ENCODE assay signal across 34 cellular contexts in the genomic region with DNA sequence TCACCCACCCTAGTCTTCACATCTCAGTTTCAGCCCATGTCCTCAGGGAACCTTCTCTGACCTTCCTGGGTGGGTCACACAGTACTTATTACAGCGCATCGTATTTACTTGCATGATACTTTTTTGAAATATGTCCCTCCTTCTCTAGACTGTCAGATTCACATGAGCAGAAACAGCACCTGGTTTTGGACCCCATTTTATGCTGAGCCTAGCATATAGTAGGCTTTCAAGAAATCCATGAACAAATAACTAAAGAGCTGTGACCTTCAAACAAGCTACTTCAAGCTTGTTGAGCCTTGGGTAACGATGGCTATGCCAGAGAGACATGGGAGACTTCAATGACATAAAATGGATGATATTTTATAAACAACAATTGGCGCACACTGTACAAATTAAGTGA.
DNase-seq lines count a peak whose midpoint lies in the region; ATAC-seq, FAIRE-seq and TF ChIP-seq lines count a peak whose summit lies in the region.
"Had no signal": no experiment of that assay in that cellular context is flagged by ENCODE, and none has a peak within 500 bp of the region (broad histone marks: within the 10 kb centered on the region; RNA-seq: fewer than 3 reads in every experiment).

No MANE protein-coding gene starts in this region.

- CTCF ChIA-PET in HepG2 (lab: Yijun Ruan, JAX; ENCODE audit: low intra/inter-chr PET ratio, low total read pairs), result no interaction called here
- CTCF ChIA-PET in A549 (lab: Yijun Ruan, JAX), result no interaction called here

- no peaks in the 10 kb centered on the region for H3K9me2 ChIP-seq in GM23338 (ENCODE audit: insufficient read depth)

- H3K4me1 ChIP-seq in HepG2 (ENCODE audit: insufficient read depth, low read length) (no peaks in the 10 kb centered on the region), right lobe of liver (no peaks in the 10 kb centered on the region), A549 (no peaks in the 10 kb centered on the region), GM23338 (ENCODE audit: insufficient read depth) (no peaks in the 10 kb centered on the region)
- H3K4me1 ChIP-seq: BE2C; BLaER1; BLaER1 treated with 17β-estradiol and CSF1 and Interleukin-3, amounts not matched to agents 10 nM and 100 nM had no signal

- H3F3A ChIP-seq in GM23338 (replicated peaks; ENCODE audit: low read depth), result no peaks in the 10 kb centered on the region

- no peaks in the 10 kb centered on the region for H3K9me3 Mint-ChIP-seq in GM23338
- H3K9me3 Mint-ChIP-seq: CD14-positive monocyte; CD4-positive, alpha-beta T cell; CD8-positive, alpha-beta T cell had no signal

- H3K4me2 ChIP-seq in HepG2 (ENCODE audit: low read depth, low read length), result no peak overlapping the region
- no peak overlapping the region for H3K4me2 ChIP-seq in A549
- H3K4me2 ChIP-seq in GM23338, result no peak overlapping the region
- H3K4me2 ChIP-seq: BLaER1; BLaER1 treated with 17β-estradiol and CSF1 and Interleukin-3, amounts not matched to agents 10 nM and 100 nM had no signal

- H3K27ac ChIP-seq in HepG2 (ENCODE audit: extremely low read length, insufficient read depth, low read length) (no peak overlapping the region), right lobe of liver (no peak overlapping the region), A549 (no peak overlapping the region), GM23338 (ENCODE audit: low read depth) (no peak overlapping the region)
- H3K27ac ChIP-seq: 22Rv1; BLaER1; BLaER1 treated with 17β-estradiol and CSF1 and Interleukin-3, amounts not matched to agents 10 nM and 100 nM; C4-2B had no signal

- FAIRE-seq in HepG2 (lab: Jason Lieb, UNC) (no peak), A549 (lab: Jason Lieb, UNC) (no peak), GM19239 (lab: Jason Lieb, UNC) (no peak)
- FAIRE-seq: A204.1, D721Med had no signal

- TF ChIP-seq POLR2A in HepG2 (IDR thresholded peaks at IDR 0.05; ENCODE audit: insufficient read depth in 1 of 2, low read depth in 2 of 2, low read length in 2 of 2), result no peak
- no peak for TF ChIP-seq POLR2A in right lobe of liver (IDR thresholded peaks at IDR 0.05)
- no peak for TF ChIP-seq POLR2A in A549 (IDR thresholded peaks at IDR 0.05; ENCODE audit: low read length)

- POLR2A ChIA-PET in HepG2 (lab: Yijun Ruan, JAX), result no interaction called here
- POLR2A ChIA-PET in A549 (lab: Yijun Ruan, JAX), result no interaction called here

- H3K27ac Mint-ChIP-seq in GM23338, result no peak overlapping the region
- H3K27ac Mint-ChIP-seq: B cell; CD14-positive monocyte; CD4-positive, alpha-beta memory T cell; CD4-positive, alpha-beta T cell; CD4-positive, CD25-positive, alpha-beta regulatory T cell; CD8-positive, alpha-beta memory T cell; CD8-positive, alpha-beta T cell had no signal

- TF ChIP-seq CTCF in HepG2 (CRISPR knock-in tag; IDR thresholded peaks at IDR 0.05) (no peak), right lobe of liver (IDR thresholded peaks at IDR 0.05) (no peak), A549 (IDR thresholded peaks at IDR 0.05) (no peak), GM23338 (conservative IDR thresholded peaks at IDR 0.05; ENCODE audit: low read depth in 2 of 2) (no peak)

- H3K36me3 ChIP-seq in HepG2 (replicated peaks in 1 of 2; ENCODE audit: control insufficient read depth in 1 of 2, insufficient read depth in 2 of 2, low read length in 2 of 2) (no peaks in the 10 kb centered on the region), right lobe of liver (no peaks in the 10 kb centered on the region), GM23338 (ENCODE audit: insufficient read depth) (no peaks in the 10 kb centered on the region)
- H3K36me3 ChIP-seq: BE2C; BLaER1; BLaER1 treated with 17β-estradiol and CSF1 and Interleukin-3, amounts not matched to agents 10 nM and 100 nM had no signal

- DNase-seq in HepG2 (ENCODE audit: low spot score) (no peak), right lobe of liver (no peak), A549 (ENCODE audit: low read depth in 1 of 2, low spot score in 1 of 2) (no peak), GM23338 (ENCODE audit: low spot score) (no peak), NCI-H1105 treated with DMSO at 0.1 percent for 48 hours (lab: John Stamatoyannopoulos, UW) (no peak), GM19239 (ENCODE audit: insufficient read length, low spot score) (no peak)
- DNase-seq: 8988T; ACHN; AML-193; BE2C; C1 segment of cervical spinal cord; Calu3; CD4-positive, alpha-beta memory T cell; CD4-positive, alpha-beta T cell; CD4-positive, CD25-positive, alpha-beta regulatory T cell; CD8-positive, alpha-beta memory T cell; CD8-positive, alpha-beta T cell; COR-L47; DMS 273 treated with DMSO at 0.1 percent for 48 hours; DMS153; DMS53; DMS79; DMS79 treated with DMSO at 0.1 percent for 48 hours; DND-41; EL had no signal

- no peak overlapping the region for H3K4me3 ChIP-seq in HepG2 (replicated peaks in 1 of 3; ENCODE audit: insufficient read depth in 1 of 3, low read depth in 2 of 3, low read length in 3 of 3)
- H3K4me3 ChIP-seq in right lobe of liver, result no peak overlapping the region
- H3K4me3 ChIP-seq in A549, result no peak overlapping the region
- no peak overlapping the region for H3K4me3 ChIP-seq in GM23338
- H3K4me3 ChIP-seq: BLaER1; BLaER1 treated with 17β-estradiol and CSF1 and Interleukin-3, amounts not matched to agents 10 nM and 100 nM had no signal

- H3K9me3 ChIP-seq in HepG2 (ENCODE audit: low read length), result no peaks in the 10 kb centered on the region
- no peaks in the 10 kb centered on the region for H3K9me3 ChIP-seq in right lobe of liver
- no peaks in the 10 kb centered on the region for H3K9me3 ChIP-seq in A549
- H3K9me3 ChIP-seq: BE2C; BLaER1; BLaER1 treated with 17β-estradiol and CSF1 and Interleukin-3, amounts not matched to agents 10 nM and 100 nM; Caco-2 had no signal

- BruUV-seq in HepG2 (replicated peaks; lab: Mats Ljungman, UMichigan), result no TSS peak

- H4K20me1 ChIP-seq in HepG2 (ENCODE audit: insufficient read depth, low read length), result no peaks in the 10 kb centered on the region
- no peaks in the 10 kb centered on the region for H4K20me1 ChIP-seq in GM23338 (replicated peaks; ENCODE audit: insufficient read depth)
- H4K20me1 ChIP-seq: BLaER1; BLaER1 treated with 17β-estradiol and CSF1 and Interleukin-3, amounts not matched to agents 10 nM and 100 nM had no signal

- no peaks in the 10 kb centered on the region for H3K79me2 ChIP-seq in HepG2 (ENCODE audit: insufficient read depth, low read length)
- no peaks in the 10 kb centered on the region for H3K79me2 ChIP-seq in GM23338 (replicated peaks; ENCODE audit: insufficient read depth)

- H3K36me3 Mint-ChIP-seq in GM23338 (ENCODE audit: low read depth), result no peaks in the 10 kb centered on the region
- H3K36me3 Mint-ChIP-seq: CD14-positive monocyte; CD4-positive, alpha-beta memory T cell; CD4-positive, CD25-positive, alpha-beta regulatory T cell; CD8-positive, alpha-beta memory T cell; CD8-positive, alpha-beta T cell had no signal

- no peak overlapping the region for H2AFZ ChIP-seq in HepG2 (ENCODE audit: low read length)
- H2AFZ ChIP-seq in GM23338, result 0 out of 2 replicates have a peak overlapping the region, but pooled peaks have one; percentile 43

- 55% methylated on average over 4 of the region's 4 CpGs for WGBS in HepG2 (ENCODE audit: low lambda C conversion rate)
- WGBS in right lobe of liver (ENCODE audit: insufficient coverage, low coverage, low lambda C conversion rate, missing lambda C conversion rate), result 85% methylated on average over 2 of the region's 4 CpGs
- 60% methylated on average over 4 of the region's 4 CpGs for WGBS in A549 (ENCODE audit: missing lambda C conversion rate)

- no peak for TF ChIP-seq EP300 in HepG2 (IDR thresholded peaks at IDR 0.05; ENCODE audit: low read depth in 2 of 2, low read length in 2 of 2)
- TF ChIP-seq EP300 in HepG2 (CRISPR knock-in tag; IDR thresholded peaks at IDR 0.05; ENCODE audit: borderline replicate concordance), result no peak
- no peak for TF ChIP-seq EP300 in A549 (IDR thresholded peaks at IDR 0.05)

- in situ Hi-C loops in HepG2 (cut with HindIII; ENCODE audit: extremely low pct_ligation_motif_present, low pct_unique_long_range_greater_than_20kb), result no loop called here

- H3K27me3 ChIP-seq in HepG2 (ENCODE audit: control insufficient read depth in 1 of 2, insufficient read depth in 2 of 2, low read length in 2 of 2) (peaks cover 3 to 13% of the 10 kb centered on the region in 2 experiments; a peak in 1 of 5 replicates), right lobe of liver (no peaks in the 10 kb centered on the region), GM23338 (ENCODE audit: insufficient read depth) (no peaks in the 10 kb centered on the region)
- H3K27me3 ChIP-seq: BE2C; BLaER1; BLaER1 treated with 17β-estradiol and CSF1 and Interleukin-3, amounts not matched to agents 10 nM and 100 nM had no signal

- TF ChIP-seq RAD21 in HepG2 (CRISPR knock-in tag; IDR thresholded peaks at IDR 0.05) (no peak), A549 (conservative IDR thresholded peaks at IDR 0.05 in 1 of 2, IDR thresholded peaks at IDR 0.05 in 1 of 2) (no peak)

- H3K4me3 Mint-ChIP-seq in GM23338, result no peak overlapping the region
- H3K4me3 Mint-ChIP-seq: B cell; CD14-positive monocyte; CD4-positive, alpha-beta memory T cell; CD4-positive, alpha-beta T cell; CD4-positive, CD25-positive, alpha-beta regulatory T cell; CD8-positive, alpha-beta memory T cell; CD8-positive, alpha-beta T cell had no signal

- ATAC-seq in HepG2, result no peak
- ATAC-seq in right lobe of liver, result no peak
- no peak for ATAC-seq in A549
- no peak for ATAC-seq in GM23338
- ATAC-seq: CD8-positive, alpha-beta T cell had no signal

- H3K27me3 Mint-ChIP-seq in GM23338 (ENCODE audit: insufficient read depth, low read depth, poor library complexity), result no peaks in the 10 kb centered on the region
- H3K27me3 Mint-ChIP-seq: CD8-positive, alpha-beta memory T cell had no signal

- intact Hi-C loops in HepG2 (cut with micrococcal nuclease; ENCODE audit: unreplicated experiment), result no loop called here
- intact Hi-C loops in right lobe of liver (cut with DNase I), result no loop called here

- peaks cover 5% of the 10 kb centered on the region; the same call in 2 of the 3 replicates for H3K4me1 Mint-ChIP-seq in GM23338
- H3K4me1 Mint-ChIP-seq: B cell; CD14-positive monocyte; CD4-positive, alpha-beta memory T cell; CD4-positive, CD25-positive, alpha-beta regulatory T cell; CD8-positive, alpha-beta memory T cell had no signal

- H3K9ac ChIP-seq in HepG2 (ENCODE audit: insufficient read depth, low read depth, low read length), result no peak overlapping the region
- H3K9ac ChIP-seq: BLaER1; BLaER1 treated with 17β-estradiol and CSF1 and Interleukin-3, amounts not matched to agents 10 nM and 100 nM had no signal

TF ChIP-seq in HepG2, 621 proteins besides CTCF, POLR2A, EP300 and RAD21 (continues in another document):
- TF ChIP-seq MAFF (IDR thresholded peaks at IDR 0.05; ENCODE audit: low read depth, low read length) (peak; percentile 74), MAFK (conservative IDR thresholded peaks at IDR 0.05 in 1 of 2, IDR thresholded peaks at IDR 0.05 in 1 of 2; ENCODE audit: low read length in 2 of 2) (peak; percentile 70 to 88; a peak in 3 of 4 replicates)

TF ChIP-seq in A549, 52 proteins besides CTCF, POLR2A, EP300 and RAD21 (continues in another document):
- TF ChIP-seq ZNF302 (CRISPR knock-in tag; IDR thresholded peaks at IDR 0.05) (no peak), FOXS1 (CRISPR knock-in tag; IDR thresholded peaks at IDR 0.05) (no peak), MAFK (IDR thresholded peaks at IDR 0.05; ENCODE audit: partially characterized antibody) (peak; percentile 29)

TF ChIP-seq in GM23338, 12 proteins besides CTCF, POLR2A, EP300 and RAD21 (continues in another document):
- no peak for TF ChIP-seq ZNF114 (CRISPR knock-in tag; IDR thresholded peaks at IDR 0.05)

Comparison
In these comparisons a context has a peak if more than half of its experiments do, and no peak if none do; other contexts are left out.
1. Of the 38 proteins assayed by ChIP-seq in both HepG2 and A549: peak only in HepG2: none; only in A549: none; in both: MAFK; in neither: 37.